Comparison of ENCODE assay signal across 1 cellular context in genomic region chr10:46284286-46285229, GRCh38.
A peak's percentile ranks its signal among the peaks of the same experiment; 100 is the strongest.
TF ChIP-seq lines count a peak whose summit lies in the region.

No MANE protein-coding gene starts in this region.

TF ChIP-seq in HEK293, 187 proteins besides CTCF, POLR2A, EP300 and RAD21 (continued from another document):
- TF ChIP-seq ZBTB10 (tag by site-specific recombination; IDR thresholded peaks at IDR 0.05) (no peak; the same call in 1 of the 2 replicates), ZNF585B (tag by site-specific recombination; IDR thresholded peaks at IDR 0.05) (no peak), ZNF501 (tag by site-specific recombination; IDR thresholded peaks at IDR 0.05) (0 out of 2 replicates have a peak, but pooled peaks have one; percentile 43), ZBTB6 (tag by site-specific recombination; IDR thresholded peaks at IDR 0.05) (peak; percentile 42; the same call in 1 of the 2 replicates), ZNF624 (tag by site-specific recombination; IDR thresholded peaks at IDR 0.05) (no peak), KLF8 (tag by site-specific recombination; IDR thresholded peaks at IDR 0.05) (peak; percentile 72; the same call in 1 of the 2 replicates), ZFP41 (tag by site-specific recombination; IDR thresholded peaks at IDR 0.05; ENCODE audit: borderline replicate concordance) (no peak), ZBTB26 (tag by site-specific recombination; optimal IDR thresholded peaks at IDR 0.05) (peak; percentile 91), ZNF404 (tag by site-specific recombination; IDR thresholded peaks at IDR 0.05) (no peak), ZIC2 (tag by site-specific recombination; IDR thresholded peaks at IDR 0.05) (peak; percentile 89), ZNF791 (tag by site-specific recombination; IDR thresholded peaks at IDR 0.05) (no peak), ZNF629 (tag by site-specific recombination; IDR thresholded peaks at IDR 0.05) (0 out of 2 replicates have a peak, but pooled peaks have one; percentile 28), ZNF175 (tag by site-specific recombination; IDR thresholded peaks at IDR 0.05) (no peak), ZNF18 (tag by site-specific recombination; IDR thresholded peaks at IDR 0.05) (no peak), TCF7L2 (IDR thresholded peaks at IDR 0.05; ENCODE audit: borderline replicate concordance, low read depth, low read length) (no peak), ZNF747 (tag by site-specific recombination; IDR thresholded peaks at IDR 0.05) (no peak), ZNF280C (tag by site-specific recombination; IDR thresholded peaks at IDR 0.05) (no peak), ZNF366 (tag by site-specific recombination; conservative IDR thresholded peaks at IDR 0.05) (peak; percentile 78), ZBTB17 (tag by site-specific recombination; IDR thresholded peaks at IDR 0.05) (0 out of 2 replicates have a peak, but pooled peaks have one; percentile 32), ZNF704 (tag by site-specific recombination; IDR thresholded peaks at IDR 0.05) (no peak), ZNF19 (tag by site-specific recombination; IDR thresholded peaks at IDR 0.05; ENCODE audit: low read depth) (no peak), ZBTB48 (tag by site-specific recombination; IDR thresholded peaks at IDR 0.05) (0 out of 2 replicates have a peak, but pooled peaks have one; percentile 10), TRIM28 (IDR thresholded peaks at IDR 0.05; ENCODE audit: borderline replicate concordance, low read length) (no peak), SALL2 (tag by site-specific recombination; IDR thresholded peaks at IDR 0.05; ENCODE audit: borderline replicate concordance) (no peak), PRDM1 (tag by site-specific recombination; IDR thresholded peaks at IDR 0.05) (peak; percentile 70), ZNF335 (tag by site-specific recombination; conservative IDR thresholded peaks at IDR 0.05) (peak; percentile 87), ZNF664 (tag by site-specific recombination; IDR thresholded peaks at IDR 0.05) (no peak), ZNF600 (tag by site-specific recombination; IDR thresholded peaks at IDR 0.05) (peak; percentile 88; the same call in 1 of the 2 replicates), ZNF610 (tag by site-specific recombination; IDR thresholded peaks at IDR 0.05; ENCODE audit: borderline replicate concordance) (peak; percentile 11; the same call in 1 of the 2 replicates), PRDM4 (tag by site-specific recombination; IDR thresholded peaks at IDR 0.05) (peak; percentile 69; the same call in 1 of the 2 replicates), ZNF24 (tag by site-specific recombination; IDR thresholded peaks at IDR 0.05) (no peak), GLIS1 (tag by site-specific recombination; IDR thresholded peaks at IDR 0.05) (peak; percentile 97), ZNF561 (tag by site-specific recombination; IDR thresholded peaks at IDR 0.05; ENCODE audit: borderline replicate concordance) (peak; percentile 88; the same call in 1 of the 2 replicates), ZNF391 (tag by site-specific recombination; IDR thresholded peaks at IDR 0.05; ENCODE audit: borderline replicate concordance, low read depth) (0 out of 2 replicates have a peak, but pooled peaks have one; percentile 29), ZEB2 (tag by site-specific recombination; IDR thresholded peaks at IDR 0.05) (peak; percentile 82), SP2 (tag by site-specific recombination; IDR thresholded peaks at IDR 0.05) (peak; percentile 96), ZFHX2 (tag by site-specific recombination; conservative IDR thresholded peaks at IDR 0.05) (peak; percentile 94), ZNF223 (tag by site-specific recombination; IDR thresholded peaks at IDR 0.05) (no peak), ZBTB8A (tag by site-specific recombination; IDR thresholded peaks at IDR 0.05) (peak; percentile 98), ZFP69B (tag by site-specific recombination; IDR thresholded peaks at IDR 0.05) (0 out of 2 replicates have a peak, but pooled peaks have one; percentile 7), ZNF133 (tag by site-specific recombination; IDR thresholded peaks at IDR 0.05) (no peak), ZNF548 (tag by site-specific recombination; IDR thresholded peaks at IDR 0.05) (no peak), ZNF266 (tag by site-specific recombination; IDR thresholded peaks at IDR 0.05; ENCODE audit: low read depth) (no peak), ZNF660 (tag by site-specific recombination; IDR thresholded peaks at IDR 0.05) (peak; percentile 67; the same call in 1 of the 2 replicates)
TF ChIP-seq in HEK293: peak in this region for 55.
